25 cellular contexts compared by ENCODE assay signal in genomic region chr4:66028668-66029067, GRCh38.
"Had no signal": no experiment of that assay in that cellular context is flagged by ENCODE, and none has a peak within 500 bp of the region (broad histone marks: within the 10 kb centered on the region; RNA-seq: fewer than 3 reads in every experiment).

No MANE protein-coding gene starts in this region.

- H3K9me3 ChIP-seq: testis, thoracic aorta, thyroid gland, tibial artery, transverse colon, upper lobe of right lung, uterus, vagina had no signal

- FAIRE-seq: urothelium cell line had no signal

- H3K27ac ChIP-seq: stomach, suprapubic skin, testis, thoracic aorta, thyroid gland, tibial artery, tibial nerve, transverse colon, upper lobe of left lung, upper lobe of right lung, uterus, vagina had no signal

- H3K27me3 ChIP-seq: stomach, suprapubic skin, testis, thyroid gland, tibial artery, tibial nerve, transverse colon, upper lobe of left lung, upper lobe of right lung, uterus, vagina had no signal

- DNase-seq: stimulated activated CD4-positive, alpha-beta T cell treated with anti-CD3 and anti-CD28 coated beads, Interleukin-2, amount 100 ng/mL, for 48 hours; stimulated activated CD4-positive, alpha-beta T cell treated with anti-CD3 and anti-CD28 coated beads, Interleukin-4, amount 100 ng/mL, for 1 hour; stimulated activated CD4-positive, alpha-beta T cell treated with anti-CD3 and anti-CD28 coated beads, Interleukin-4, amount 100 ng/mL, for 24 hours; stimulated activated CD4-positive, alpha-beta T cell treated with anti-CD3 and anti-CD28 coated beads, Interleukin-4, amount 100 ng/mL, for 4 hours; stimulated activated CD8-positive, alpha-beta memory T cell treated with anti-CD3 and anti-CD28 coated beads, Interleukin-4, amount 100 ng/mL, for 48 hours; stimulated activated naive B cell treated with anti-CD40 and anti-IgM and Interleukin-4, amounts not matched to agents 10 μg/mL and 1 μg/mL and 100 μg/mL, for 72 hours; stimulated activated naive CD4-positive, alpha-beta T cell; stimulated activated naive CD4-positive, alpha-beta T cell treated with Interleukin-2 at 50 U/mL for 16 hours; stimulated activated naive CD8-positive, alpha-beta T cell treated with anti-CD3 and anti-CD28 coated beads, Interleukin-15, amount 100 ng/mL, for 72 hours; stimulated activated naive CD8-positive, alpha-beta T cell treated with anti-CD3 and anti-CD28 coated beads, Interleukin-15, Interleukin-2, amounts not matched to agents 100 U/mL and 50 U/mL, for 24 hours; stomach; substantia nigra; testis; thyroid gland; tibial artery; transverse colon; trophoblast cell; upper lobe of left lung; upper lobe of right lung; uterus had no signal

- H3K36me3 ChIP-seq: stomach, suprapubic skin, thoracic aorta, thyroid gland, tibial artery, tibial nerve, transverse colon, upper lobe of left lung, upper lobe of right lung, uterus, vagina had no signal

- H3K4me3 ChIP-seq: stomach, suprapubic skin, testis, thoracic aorta, thyroid gland, tibial artery, tibial nerve, transverse colon, upper lobe of left lung, upper lobe of right lung, uterus, vagina had no signal
